In genomic region chr2:96767135-96767871, GRCh38 we compare ENCODE assay signal across 1 cellular context.
TF ChIP-seq lines count a peak whose summit lies in the region.

No MANE protein-coding gene starts in this region.

TF ChIP-seq in GM12878, 131 proteins besides CTCF, POLR2A, EP300 and RAD21:
- TF ChIP-seq, protein P1, sequence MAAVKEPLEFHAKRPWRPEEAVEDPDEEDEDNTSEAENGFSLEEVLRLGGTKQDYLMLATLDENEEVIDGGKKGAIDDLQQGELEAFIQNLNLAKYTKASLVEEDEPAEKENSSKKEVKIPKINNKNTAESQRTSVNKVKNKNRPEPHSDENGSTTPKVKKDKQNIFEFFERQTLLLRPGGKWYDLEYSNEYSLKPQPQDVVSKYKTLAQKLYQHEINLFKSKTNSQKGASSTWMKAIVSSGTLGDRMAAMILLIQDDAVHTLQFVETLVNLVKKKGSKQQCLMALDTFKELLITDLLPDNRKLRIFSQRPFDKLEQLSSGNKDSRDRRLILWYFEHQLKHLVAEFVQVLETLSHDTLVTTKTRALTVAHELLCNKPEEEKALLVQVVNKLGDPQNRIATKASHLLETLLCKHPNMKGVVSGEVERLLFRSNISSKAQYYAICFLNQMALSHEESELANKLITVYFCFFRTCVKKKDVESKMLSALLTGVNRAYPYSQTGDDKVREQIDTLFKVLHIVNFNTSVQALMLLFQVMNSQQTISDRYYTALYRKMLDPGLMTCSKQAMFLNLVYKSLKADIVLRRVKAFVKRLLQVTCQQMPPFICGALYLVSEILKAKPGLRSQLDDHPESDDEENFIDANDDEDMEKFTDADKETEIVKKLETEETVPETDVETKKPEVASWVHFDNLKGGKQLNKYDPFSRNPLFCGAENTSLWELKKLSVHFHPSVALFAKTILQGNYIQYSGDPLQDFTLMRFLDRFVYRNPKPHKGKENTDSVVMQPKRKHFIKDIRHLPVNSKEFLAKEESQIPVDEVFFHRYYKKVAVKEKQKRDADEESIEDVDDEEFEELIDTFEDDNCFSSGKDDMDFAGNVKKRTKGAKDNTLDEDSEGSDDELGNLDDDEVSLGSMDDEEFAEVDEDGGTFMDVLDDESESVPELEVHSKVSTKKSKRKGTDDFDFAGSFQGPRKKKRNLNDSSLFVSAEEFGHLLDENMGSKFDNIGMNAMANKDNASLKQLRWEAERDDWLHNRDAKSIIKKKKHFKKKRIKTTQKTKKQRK (IDR thresholded peaks at IDR 0.05; ENCODE audit: low read depth, low read length), result no peak
- no peak for TF ChIP-seq ZNF622 (IDR thresholded peaks at IDR 0.05)
- TF ChIP-seq, protein P2, sequence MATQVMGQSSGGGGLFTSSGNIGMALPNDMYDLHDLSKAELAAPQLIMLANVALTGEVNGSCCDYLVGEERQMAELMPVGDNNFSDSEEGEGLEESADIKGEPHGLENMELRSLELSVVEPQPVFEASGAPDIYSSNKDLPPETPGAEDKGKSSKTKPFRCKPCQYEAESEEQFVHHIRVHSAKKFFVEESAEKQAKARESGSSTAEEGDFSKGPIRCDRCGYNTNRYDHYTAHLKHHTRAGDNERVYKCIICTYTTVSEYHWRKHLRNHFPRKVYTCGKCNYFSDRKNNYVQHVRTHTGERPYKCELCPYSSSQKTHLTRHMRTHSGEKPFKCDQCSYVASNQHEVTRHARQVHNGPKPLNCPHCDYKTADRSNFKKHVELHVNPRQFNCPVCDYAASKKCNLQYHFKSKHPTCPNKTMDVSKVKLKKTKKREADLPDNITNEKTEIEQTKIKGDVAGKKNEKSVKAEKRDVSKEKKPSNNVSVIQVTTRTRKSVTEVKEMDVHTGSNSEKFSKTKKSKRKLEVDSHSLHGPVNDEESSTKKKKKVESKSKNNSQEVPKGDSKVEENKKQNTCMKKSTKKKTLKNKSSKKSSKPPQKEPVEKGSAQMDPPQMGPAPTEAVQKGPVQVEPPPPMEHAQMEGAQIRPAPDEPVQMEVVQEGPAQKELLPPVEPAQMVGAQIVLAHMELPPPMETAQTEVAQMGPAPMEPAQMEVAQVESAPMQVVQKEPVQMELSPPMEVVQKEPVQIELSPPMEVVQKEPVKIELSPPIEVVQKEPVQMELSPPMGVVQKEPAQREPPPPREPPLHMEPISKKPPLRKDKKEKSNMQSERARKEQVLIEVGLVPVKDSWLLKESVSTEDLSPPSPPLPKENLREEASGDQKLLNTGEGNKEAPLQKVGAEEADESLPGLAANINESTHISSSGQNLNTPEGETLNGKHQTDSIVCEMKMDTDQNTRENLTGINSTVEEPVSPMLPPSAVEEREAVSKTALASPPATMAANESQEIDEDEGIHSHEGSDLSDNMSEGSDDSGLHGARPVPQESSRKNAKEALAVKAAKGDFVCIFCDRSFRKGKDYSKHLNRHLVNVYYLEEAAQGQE (IDR thresholded peaks at IDR 0.05; ENCODE audit: low read depth, low read length), result no peak
- TF ChIP-seq LARP7 (IDR thresholded peaks at IDR 0.05), result no peak
